Comparison of ENCODE assay signal across 9 cellular contexts in the genomic region with DNA sequence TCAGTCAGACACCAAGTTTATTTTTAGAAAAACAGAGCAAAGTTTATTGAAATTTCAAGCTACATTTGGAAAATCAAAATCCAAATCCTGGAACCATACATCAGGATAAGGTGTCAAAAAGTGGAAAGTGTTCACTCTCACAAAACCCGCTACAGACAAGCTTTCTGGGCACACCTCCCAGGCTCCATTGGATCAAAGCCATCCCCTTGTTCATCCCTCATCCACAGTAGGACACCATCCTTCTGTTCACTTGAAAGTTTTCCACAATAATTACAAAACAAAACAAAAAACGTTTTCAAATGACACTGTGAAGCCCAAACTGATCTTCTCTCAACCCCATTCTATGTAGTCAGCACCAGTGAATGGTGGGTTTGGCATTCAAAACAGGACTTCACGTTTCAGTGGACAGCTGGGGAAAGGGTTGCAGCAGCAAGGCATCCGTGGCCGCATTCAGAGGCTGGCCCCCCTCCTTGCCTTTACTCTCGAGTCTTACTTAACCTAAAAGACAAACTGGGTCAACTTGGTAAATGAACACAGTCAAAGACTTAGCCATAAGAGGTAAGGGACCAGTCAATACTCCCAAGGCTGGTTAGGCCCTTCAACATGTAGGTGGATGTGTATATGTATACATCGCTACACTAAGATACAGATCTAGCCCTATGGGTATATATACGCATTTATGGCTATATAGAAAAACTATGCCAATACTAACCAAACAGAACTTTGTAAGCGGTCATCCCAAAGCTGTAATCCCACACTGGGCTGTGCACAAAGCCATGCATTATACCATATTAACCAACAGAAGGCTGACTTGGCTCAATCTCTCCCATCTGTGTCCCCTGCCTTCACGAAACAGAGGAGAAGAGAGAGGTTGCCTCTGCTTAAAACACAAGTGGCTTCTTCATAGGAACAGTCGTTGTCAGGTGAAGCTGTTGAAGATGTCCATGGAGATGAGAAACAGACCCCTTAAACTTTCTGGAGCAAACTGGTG.
DNase-seq lines count a peak whose midpoint lies in the region; ATAC-seq, FAIRE-seq and TF ChIP-seq lines count a peak whose summit lies in the region.
"Had no signal": no experiment of that assay in that cellular context is flagged by ENCODE, and none has a peak within 500 bp of the region (broad histone marks: within the 10 kb centered on the region; RNA-seq: fewer than 3 reads in every experiment).

No MANE protein-coding gene starts in this region.

- H3K4me3 ChIP-seq in Karpas-422 (ENCODE audit: low read length): no peak overlapping the region; the same call in 1 of the 2 replicates
- peak overlapping the region; percentile 91 for H3K4me3 ChIP-seq in adipocyte (ENCODE audit: low read length)
- H3K4me3 ChIP-seq in kidney (ENCODE audit: low read length in 2 of 2): peak overlapping the region; percentile 89 to 97
- no peak overlapping the region for H3K4me3 ChIP-seq in neural progenitor cell
- H3K4me3 ChIP-seq: K562 had no signal

- H3K27me3 ChIP-seq in Karpas-422 (ENCODE audit: low read length) (no peaks in the 10 kb centered on the region), adipocyte (replicated peaks; ENCODE audit: control insufficient read depth, insufficient read depth, low read length) (peaks cover 13% of the 10 kb centered on the region), neural progenitor cell (peaks cover 7% of the 10 kb centered on the region)

- DNase-seq in Karpas-422: peak; percentile 60
- DNase-seq in adipocyte (ENCODE audit: low read depth): peak; percentile 28
- no peak for DNase-seq in kidney
- DNase-seq in AG08395 (ENCODE audit: low spot score): no peak
- DNase-seq in neural progenitor cell (ENCODE audit: low spot score): no peak
- no peak for DNase-seq in kidney glomerular epithelial cell (lab: John Stamatoyannopoulos, UW)

- H3K4me1 ChIP-seq in Karpas-422 (ENCODE audit: low read length) (peaks cover 74% of the 10 kb centered on the region), adipocyte (ENCODE audit: control insufficient read depth, insufficient read depth, low read length) (peaks cover 48% of the 10 kb centered on the region), kidney (ENCODE audit: control insufficient read depth in 1 of 2, insufficient read depth in 1 of 2, low read depth in 1 of 2, low read length in 2 of 2) (peaks cover 13 to 19% of the 10 kb centered on the region in 2 donors), neural progenitor cell (peaks cover 10% of the 10 kb centered on the region)

- H4K20me1 ChIP-seq in Karpas-422 (ENCODE audit: insufficient read depth, low read depth, low read length) (peaks cover 7% of the 10 kb centered on the region; the same call in 1 of the 2 replicates), neural progenitor cell (ENCODE audit: low read depth) (no peaks in the 10 kb centered on the region)

- H3K36me3 ChIP-seq in Karpas-422 (ENCODE audit: insufficient read depth, low read length): peaks cover 3% of the 10 kb centered on the region; the same call in 1 of the 2 replicates
- peaks cover 25% of the 10 kb centered on the region for H3K36me3 ChIP-seq in adipocyte (ENCODE audit: control insufficient read depth, insufficient read depth, low read length, severe bottlenecking)
- peaks cover 12 to 19% of the 10 kb centered on the region in 2 donors for H3K36me3 ChIP-seq in kidney (ENCODE audit: control insufficient read depth in 1 of 2, insufficient read depth in 2 of 2, low read length in 2 of 2)
- no peaks in the 10 kb centered on the region for H3K36me3 ChIP-seq in neural progenitor cell

- no peak overlapping the region for H3K4me3 Mint-ChIP-seq in stimulated activated memory B cell treated with anti-CD40 and anti-IgM and Interleukin-4, amounts not matched to agents 10 μg/mL and 1 μg/mL and 100 μg/mL, for 72 hours
- H3K4me3 Mint-ChIP-seq in neural progenitor cell: no peak overlapping the region

- no peaks in the 10 kb centered on the region for H3K9me3 ChIP-seq in Karpas-422 (ENCODE audit: low read length)
- H3K9me3 ChIP-seq in adipocyte (ENCODE audit: control insufficient read depth, low read length): no peaks in the 10 kb centered on the region
- H3K9me3 ChIP-seq in kidney (ENCODE audit: control insufficient read depth in 1 of 2, low read length in 2 of 2): no peaks in the 10 kb centered on the region
- H3K9me3 ChIP-seq in neural progenitor cell (ENCODE audit: low read depth): no peaks in the 10 kb centered on the region

- H3K4me2 ChIP-seq in Karpas-422 (ENCODE audit: low read depth, low read length, poor library complexity, severe bottlenecking) (peak overlapping the region; percentile 80), neural progenitor cell (no peak overlapping the region)

- ATAC-seq in stimulated activated memory B cell treated with anti-CD40 and anti-IgM and Interleukin-4, amounts not matched to agents 10 μg/mL and 1 μg/mL and 100 μg/mL, for 72 hours: no peak
- ATAC-seq: HCT116, K562 had no signal

- FAIRE-seq in kidney (lab: Jason Lieb, UNC): no peak
- FAIRE-seq: K562 had no signal

- no peak for TF ChIP-seq CTCF in kidney (IDR thresholded peaks at IDR 0.05; ENCODE audit: borderline replicate concordance, extremely low read depth, insufficient read depth)
- no peak for TF ChIP-seq CTCF in neural progenitor cell (IDR thresholded peaks at IDR 0.05)

- H3F3A ChIP-seq in neural progenitor cell (ENCODE audit: low read depth): no peaks in the 10 kb centered on the region

- H3K27ac ChIP-seq in Karpas-422 (ENCODE audit: low read length): peak overlapping the region; percentile 93
- H3K27ac ChIP-seq in kidney (ENCODE audit: low read depth in 2 of 2, low read length in 2 of 2): peak overlapping the region; percentile 51 to 88
- H3K27ac ChIP-seq in neural progenitor cell: no peak overlapping the region

- peak overlapping the region; percentile 95 for H3K27ac Mint-ChIP-seq in stimulated activated memory B cell treated with anti-CD40 and anti-IgM and Interleukin-4, amounts not matched to agents 10 μg/mL and 1 μg/mL and 100 μg/mL, for 72 hours
- H3K27ac Mint-ChIP-seq in neural progenitor cell: no peak overlapping the region

- no peaks in the 10 kb centered on the region for H3K27me3 Mint-ChIP-seq in stimulated activated memory B cell treated with anti-CD40 and anti-IgM and Interleukin-4, amounts not matched to agents 10 μg/mL and 1 μg/mL and 100 μg/mL, for 72 hours
- H3K27me3 Mint-ChIP-seq in neural progenitor cell (ENCODE audit: insufficient read depth, low read depth): peaks cover 5% of the 10 kb centered on the region

- H2AFZ ChIP-seq in Karpas-422 (ENCODE audit: low read length): no peak overlapping the region
- H2AFZ ChIP-seq in neural progenitor cell (replicated peaks): no peak overlapping the region

- H3K9me3 Mint-ChIP-seq in stimulated activated memory B cell treated with anti-CD40 and anti-IgM and Interleukin-4, amounts not matched to agents 10 μg/mL and 1 μg/mL and 100 μg/mL, for 72 hours: no peaks in the 10 kb centered on the region
- H3K9me3 Mint-ChIP-seq in neural progenitor cell: no peaks in the 10 kb centered on the region

- H3K4me1 Mint-ChIP-seq in stimulated activated memory B cell treated with anti-CD40 and anti-IgM and Interleukin-4, amounts not matched to agents 10 μg/mL and 1 μg/mL and 100 μg/mL, for 72 hours: peaks cover 79% of the 10 kb centered on the region
- H3K4me1 Mint-ChIP-seq in neural progenitor cell: peaks cover 31% of the 10 kb centered on the region

- H3K9ac ChIP-seq in Karpas-422 (ENCODE audit: low read length): peak overlapping the region; percentile 86; the same call in 1 of the 2 replicates
- peak overlapping the region; percentile 98 for H3K9ac ChIP-seq in adipocyte (ENCODE audit: low read length)
- H3K9ac ChIP-seq in kidney (ENCODE audit: low read length in 2 of 2): peak overlapping the region; percentile 32 to 93
- H3K9ac ChIP-seq in neural progenitor cell: no peak overlapping the region

- H3K9me2 ChIP-seq in Karpas-422 (replicated peaks; ENCODE audit: insufficient read depth, low read length): no peaks in the 10 kb centered on the region

- H3K79me2 ChIP-seq in Karpas-422 (ENCODE audit: low read length) (no peaks in the 10 kb centered on the region), neural progenitor cell (ENCODE audit: low read depth) (no peaks in the 10 kb centered on the region)

- intact Hi-C loops in kidney (cut with DNase I): no loop called here

- H3K36me3 Mint-ChIP-seq in stimulated activated memory B cell treated with anti-CD40 and anti-IgM and Interleukin-4, amounts not matched to agents 10 μg/mL and 1 μg/mL and 100 μg/mL, for 72 hours: peaks cover 5% of the 10 kb centered on the region
- H3K36me3 Mint-ChIP-seq in neural progenitor cell: peaks cover 7% of the 10 kb centered on the region

Comparison
In these comparisons a context has a peak if more than half of its experiments do, and no peak if none do; other contexts are left out.
1. DNase-seq: peak in Karpas-422 (single experiment) and adipocyte (single experiment); none in kidney (single experiment), AG08395 (single experiment), neural progenitor cell (single experiment) and kidney glomerular epithelial cell (single experiment).
2. H3K4me3 ChIP-seq: peak in adipocyte (single experiment) and kidney (2 of 2); none in Karpas-422 (single experiment) and neural progenitor cell (single experiment).